Comparison of ENCODE assay signal across 15 cellular contexts in genomic region chr3:76765526-76765925, GRCh38.
A peak's percentile ranks its signal among the peaks of the same experiment; 100 is the strongest.
DNase-seq lines count a peak whose midpoint lies in the region; ATAC-seq and TF ChIP-seq lines count a peak whose summit lies in the region.
"Had no signal": no experiment of that assay in that cellular context is flagged by ENCODE, and none has a peak within 500 bp of the region (broad histone marks: within the 10 kb centered on the region; RNA-seq: fewer than 3 reads in every experiment).

No MANE protein-coding gene starts in this region.

- no peaks in the 10 kb centered on the region for H3K27me3 Mint-ChIP-seq in natural killer cell treated with Interleukin-12 subunit alpha and Interleukin-12 subunit beta and Interleukin-15 and Interleukin-18, amount 100 ng/mL, for 72 hours

- no peak for TF ChIP-seq POLR2A in heart left ventricle (IDR thresholded peaks at IDR 0.05)

- DNase-seq in DMS153 (lab: John Stamatoyannopoulos, UW) (peak; percentile 83), NCI-H2081 (lab: John Stamatoyannopoulos, UW) (peak; percentile 40 to 78), NCI-H774 (lab: John Stamatoyannopoulos, UW) (peak; percentile 55), left kidney (ENCODE audit: low read depth, low spot score) (peak; percentile 32), heart left ventricle (no peak), activated T-cell treated with anti-CD3 and anti-CD28 coated beads for 4 hours (no peak), osteoblast (ENCODE audit: insufficient read length, low spot score, missing footprints) (no peak)
- DNase-seq in natural killer cell treated with Interleukin-12 subunit alpha and Interleukin-12 subunit beta and Interleukin-15 and Interleukin-18, amount 100 ng/mL, for 72 hours (ENCODE audit: low spot score) = no peak
- DNase-seq: AML-193, EL, HFFc6, MM.1S, NCI-H1417 treated with DMSO at 0.1 percent for 48 hours, NCI-H2107 had no signal

- H3K36me3 ChIP-seq in heart left ventricle (no peaks in the 10 kb centered on the region), osteoblast (ENCODE audit: insufficient read depth, low read length) (no peaks in the 10 kb centered on the region)

- no peak overlapping the region for H3K27ac Mint-ChIP-seq in natural killer cell treated with Interleukin-12 subunit alpha and Interleukin-12 subunit beta and Interleukin-15 and Interleukin-18, amount 100 ng/mL, for 72 hours
- H3K27ac Mint-ChIP-seq: HFFc6 had no signal

- H3K27ac ChIP-seq in heart left ventricle (no peak overlapping the region), osteoblast (ENCODE audit: low read depth, low read length) (no peak overlapping the region)
- H3K27ac ChIP-seq: RWPE1 had no signal

- peaks cover 20% of the 10 kb centered on the region for H3K9me3 Mint-ChIP-seq in natural killer cell treated with Interleukin-12 subunit alpha and Interleukin-12 subunit beta and Interleukin-15 and Interleukin-18, amount 100 ng/mL, for 72 hours

- WGBS in heart left ventricle, 4 donors = 77 to 81% (median 80%) methylated on average over 5 of the region's 5 CpGs

- H4K20me1 ChIP-seq in osteoblast (ENCODE audit: insufficient read depth, low read length) = no peaks in the 10 kb centered on the region

- no peak for TF ChIP-seq CTCF in heart left ventricle (IDR thresholded peaks at IDR 0.05)
- TF ChIP-seq CTCF in osteoblast (IDR thresholded peaks at IDR 0.05; ENCODE audit: extremely low read depth, low read depth, low read length) = no peak

- no peak overlapping the region for H3K4me3 Mint-ChIP-seq in natural killer cell treated with Interleukin-12 subunit alpha and Interleukin-12 subunit beta and Interleukin-15 and Interleukin-18, amount 100 ng/mL, for 72 hours
- H3K4me3 Mint-ChIP-seq: HFFc6 had no signal

- intact Hi-C loops in heart left ventricle (cut with DNase I) = no loop called here

- H3K4me2 ChIP-seq in osteoblast (ENCODE audit: insufficient read depth, low read length) = no peak overlapping the region

- no peaks in the 10 kb centered on the region for H3K4me1 Mint-ChIP-seq in natural killer cell treated with Interleukin-12 subunit alpha and Interleukin-12 subunit beta and Interleukin-15 and Interleukin-18, amount 100 ng/mL, for 72 hours (ENCODE audit: low read depth in 2 of 2)

- H3K4me3 ChIP-seq in heart left ventricle (no peak overlapping the region), osteoblast (ENCODE audit: insufficient read depth, low read length) (no peak overlapping the region)

- no peaks in the 10 kb centered on the region for H3K36me3 Mint-ChIP-seq in natural killer cell treated with Interleukin-12 subunit alpha and Interleukin-12 subunit beta and Interleukin-15 and Interleukin-18, amount 100 ng/mL, for 72 hours

- H3K4me1 ChIP-seq in heart left ventricle (no peaks in the 10 kb centered on the region), osteoblast (ENCODE audit: insufficient read depth, low read length) (no peaks in the 10 kb centered on the region)

- no peaks in the 10 kb centered on the region for H3K79me2 ChIP-seq in osteoblast (ENCODE audit: insufficient read depth, low read length)

- H3K27me3 ChIP-seq in heart left ventricle (no peaks in the 10 kb centered on the region), osteoblast (ENCODE audit: insufficient read depth, low read length) (no peaks in the 10 kb centered on the region)

- H2AFZ ChIP-seq in osteoblast (ENCODE audit: low read length) = no peak overlapping the region

- no peak for ATAC-seq in heart left ventricle
- ATAC-seq in natural killer cell treated with Interleukin-12 subunit alpha and Interleukin-12 subunit beta and Interleukin-15 and Interleukin-18, amount 100 ng/mL, for 72 hours = no peak

- H3K9me3 ChIP-seq in heart left ventricle (no peaks in the 10 kb centered on the region), osteoblast (ENCODE audit: low read depth, low read length) (peaks cover 2% of the 10 kb centered on the region)

Comparison
In these comparisons a context has a peak if more than half of its experiments do, and no peak if none do; other contexts are left out.
1. DNase-seq: peak in DMS153 (single experiment), NCI-H2081 (2 of 2), NCI-H774 (single experiment) and left kidney (single experiment); none in heart left ventricle (0 of 5), activated T-cell treated with anti-CD3 and anti-CD28 coated beads for 4 hours (single experiment), natural killer cell treated with Interleukin-12 subunit alpha and Interleukin-12 subunit beta and Interleukin-15 and Interleukin-18, amount 100 ng/mL, for 72 hours (single experiment) and osteoblast (single experiment).